ENCODE assay signal across 8 cellular contexts in genomic region chr15:45166792-45167630, GRCh38. TPM values are rescaled to one million over a fixed set of nuclear protein-coding genes. Genes with fewer than 3 reads are reported as not detected.
DNase-seq lines count a peak whose midpoint lies in the region; ATAC-seq and TF ChIP-seq lines count a peak whose summit lies in the region.

No MANE protein-coding gene starts in this region.

- peaks cover 12% of the 10 kb centered on the region for H3K4me1 Mint-ChIP-seq in neural progenitor cell

- CTCF ChIA-PET in RWPE1 (lab: Yijun Ruan, JAX): interaction anchor here (0.6 to 2.0 kb wide), 10 partner anchors 13 to 1546 kb away, joined by 3 to 11 read pairs (median 4); partner anchors contain the start of gene DUOXA1

- H3K9ac ChIP-seq in neural progenitor cell (peak overlapping the region; percentile 79), stomach smooth muscle (ENCODE audit: low read length in 2 of 2) (peak overlapping the region; percentile 88 to 98)

- DNase-seq in EH (ENCODE audit: low read depth) (peak; percentile 86), KBM-7 (peak; percentile 90), RWPE1 (ENCODE audit: low spot score) (peak; percentile 78), foreskin fibroblast (peak; percentile 79 to 93), neural progenitor cell (ENCODE audit: low spot score) (peak; percentile 94)
- DNase-seq in activated effector memory CD4-positive, alpha-beta T cell treated with Interleukin-2 at 50 U/mL for 16 hours: peak; percentile 77

- in situ Hi-C loops in KBM-7 (cut with MboI; ENCODE audit: low pct_unique_long_range_greater_than_20kb, low sequenced_read_pairs): loop anchor here (25.0 kb wide), 1 partner anchor 445 kb away; no protein-coding TSS in a partner anchor

- H3K4me3 ChIP-seq in foreskin fibroblast (ENCODE audit: low read depth in 1 of 2, low read length in 2 of 2) (peak overlapping the region; percentile 51 to 65), neural progenitor cell (peak overlapping the region; percentile 55), stomach smooth muscle (ENCODE audit: low read length in 2 of 2) (peak overlapping the region; percentile 69 to 77)

- H3K36me3 ChIP-seq in neural progenitor cell (no peaks in the 10 kb centered on the region), stomach smooth muscle (ENCODE audit: control insufficient read depth in 2 of 2, insufficient read depth in 2 of 2, low read length in 2 of 2) (no peaks in the 10 kb centered on the region)

- peaks cover 29% of the 10 kb centered on the region for H3F3A ChIP-seq in neural progenitor cell (ENCODE audit: low read depth)

- peak overlapping the region; percentile 66 for H3K4me3 Mint-ChIP-seq in neural progenitor cell

- H4K20me1 ChIP-seq in neural progenitor cell (ENCODE audit: low read depth): peaks cover 37% of the 10 kb centered on the region

- H3K36me3 Mint-ChIP-seq in neural progenitor cell: peaks cover 10% of the 10 kb centered on the region

- peaks cover 7% of the 10 kb centered on the region for H3K27me3 Mint-ChIP-seq in neural progenitor cell (ENCODE audit: insufficient read depth, low read depth)

- peaks cover 14% of the 10 kb centered on the region for H3K4me1 ChIP-seq in neural progenitor cell
- H3K4me1 ChIP-seq in stomach smooth muscle (ENCODE audit: control insufficient read depth, insufficient read depth, low read length): peaks cover 26% of the 10 kb centered on the region

- H3K79me2 ChIP-seq in neural progenitor cell (ENCODE audit: low read depth): no peaks in the 10 kb centered on the region

- H3K27ac Mint-ChIP-seq in neural progenitor cell: no peak overlapping the region

- H3K9me3 Mint-ChIP-seq in neural progenitor cell: no peaks in the 10 kb centered on the region

- peak overlapping the region; percentile 91 for H3K27ac ChIP-seq in RWPE1
- peak overlapping the region; percentile 94 for H3K27ac ChIP-seq in neural progenitor cell
- H3K27ac ChIP-seq in stomach smooth muscle (ENCODE audit: low read length): peak overlapping the region; percentile 96

- peak overlapping the region; percentile 61 for H2AFZ ChIP-seq in neural progenitor cell (replicated peaks)

- H3K27me3 ChIP-seq in neural progenitor cell (no peaks in the 10 kb centered on the region), stomach smooth muscle (ENCODE audit: control insufficient read depth in 1 of 2, insufficient read depth in 2 of 2, low read length in 2 of 2) (no peaks in the 10 kb centered on the region)

- no peaks in the 10 kb centered on the region for H3K9me3 ChIP-seq in neural progenitor cell (ENCODE audit: low read depth)
- H3K9me3 ChIP-seq in stomach smooth muscle (ENCODE audit: control insufficient read depth in 2 of 2, low read length in 2 of 2): no peaks in the 10 kb centered on the region

- peak; percentile 86 for TF ChIP-seq CTCF in RWPE1 (conservative IDR thresholded peaks at IDR 0.05; ENCODE audit: low read depth)
- TF ChIP-seq CTCF in foreskin fibroblast (IDR thresholded peaks at IDR 0.05; ENCODE audit: low read depth, low read length): peak; percentile 70
- peak; percentile 69 for TF ChIP-seq CTCF in neural progenitor cell (IDR thresholded peaks at IDR 0.05)

- H3K4me2 ChIP-seq in neural progenitor cell: peak overlapping the region; percentile 83

- POLR2A ChIA-PET in RWPE1 (lab: Yijun Ruan, JAX; ENCODE audit: low non-redundant PET): no interaction called here

- ATAC-seq in GM21723 (IDR thresholded peaks at IDR 0.05; ENCODE audit: unreplicated experiment): peak; percentile 92

RNA-seq across cellular contexts. Expression of gene SHF, which starts 20.8 kb away (rescaled TPM):
- total RNA-seq in neural progenitor cell (ENCODE audit: low replicate concordance): 32.2 and 53.7 TPM in 2 replicates

RNA-seq across cellular contexts. Expression of gene DUOX1, which starts 37.2 kb away (rescaled TPM):
- 0.09 and 0.30 TPM in 2 replicates for total RNA-seq in neural progenitor cell (ENCODE audit: low replicate concordance)

RNA-seq across cellular contexts. Expression of gene DUOXA1, which starts 37.3 kb away (rescaled TPM):
- not detected in 2 replicates for total RNA-seq in neural progenitor cell (ENCODE audit: low replicate concordance)

RNA-seq across cellular contexts. Expression of gene DUOXA2, which starts 52.9 kb away (rescaled TPM):
- not detected in 2 replicates for total RNA-seq in neural progenitor cell (ENCODE audit: low replicate concordance)

RNA-seq across cellular contexts. Expression of gene DUOX2, which starts 53.0 kb away (rescaled TPM):
- not detected in 2 replicates for total RNA-seq in neural progenitor cell (ENCODE audit: low replicate concordance)

Comparison
In these comparisons a context has a peak if more than half of its experiments do, and no peak if none do; other contexts are left out.
1. Peak in every context shown above with its lines: DNase-seq, ATAC-seq, H3K4me3 ChIP-seq and H3K27ac ChIP-seq.